ENCODE assay signal across 6 cellular contexts in genomic region chr2:3030761-3031160, GRCh38.
DNase-seq lines count a peak whose midpoint lies in the region; ATAC-seq, FAIRE-seq and TF ChIP-seq lines count a peak whose summit lies in the region.
"Not testable (repeated sequence)": the region's sequence is repeated elsewhere in the genome, so short reads cannot be mapped to it uniquely, and the experiment has no call there.

No MANE protein-coding gene starts in this region.

- not testable (repeated sequence) for H3K4me3 Mint-ChIP-seq in osteocyte (ENCODE audit: unreplicated experiment)

- H3K27me3 Mint-ChIP-seq in osteocyte (ENCODE audit: unreplicated experiment): not testable (repeated sequence)

- H3K4me1 Mint-ChIP-seq in osteocyte (ENCODE audit: unreplicated experiment): not testable (repeated sequence)

- H3K27ac ChIP-seq in A549; coronary artery; lung (ENCODE audit: low read depth in 1 of 2, low read length in 1 of 2): not testable (repeated sequence)

- not testable (repeated sequence) for H3K36me3 Mint-ChIP-seq in osteocyte (ENCODE audit: unreplicated experiment)

- FAIRE-seq in A549 (lab: Jason Lieb, UNC): not testable (repeated sequence)

- H3K27me3 ChIP-seq in lung (ENCODE audit: control insufficient read depth, insufficient read depth): not testable (repeated sequence)

- H3K4me2 ChIP-seq in A549: peak overlapping the region; percentile 77

- peak in 1 of 2 experiments; percentile 25 for DNase-seq in A549 (ENCODE audit: low read depth in 1 of 2, low spot score in 1 of 2)
- peak; percentile 18 for DNase-seq in Jurkat, Clone E6-1 (ENCODE audit: low read depth, low spot score)
- peak; percentile 59 for DNase-seq in NCI-H2171 treated with DMSO at 0.1 percent for 48 hours (lab: John Stamatoyannopoulos, UW)
- peak; percentile 12 for DNase-seq in coronary artery (ENCODE audit: low spot score)
- DNase-seq in lung (ENCODE audit: low spot score): peak; percentile 13
- peak; percentile 53 for DNase-seq in osteocyte (ENCODE audit: extremely low spot score, unreplicated experiment)

- not testable (repeated sequence) for TF ChIP-seq POLR2A in A549 (IDR thresholded peaks at IDR 0.05; ENCODE audit: low read length)

- peak overlapping the region; percentile 39 for H3K4me3 ChIP-seq in A549
- peak overlapping the region; percentile 15; the same call in 1 of the 2 replicates for H3K4me3 ChIP-seq in Jurkat, Clone E6-1 (ENCODE audit: low read length)
- not testable (repeated sequence) for H3K4me3 ChIP-seq in coronary artery, lung

- TF ChIP-seq EP300 in A549 (IDR thresholded peaks at IDR 0.05): not testable (repeated sequence)

- not testable (repeated sequence) for H3K4me1 ChIP-seq in A549; lung (ENCODE audit: control insufficient read depth in 2 of 2, insufficient read depth in 2 of 2, low read length in 2 of 2)

- not testable (repeated sequence) for ATAC-seq in A549; lung (ENCODE audit: insufficient read depth, low FRiP score)

- H3K9me3 Mint-ChIP-seq in osteocyte (ENCODE audit: unreplicated experiment): peaks cover 11% of the 10 kb centered on the region

- TF ChIP-seq RAD21 in A549 (conservative IDR thresholded peaks at IDR 0.05 in 1 of 2, IDR thresholded peaks at IDR 0.05 in 1 of 2): not testable (repeated sequence)

- not testable (repeated sequence) for H3K27ac Mint-ChIP-seq in osteocyte (ENCODE audit: unreplicated experiment)

- CTCF ChIA-PET in A549 (lab: Yijun Ruan, JAX): not testable (repeated sequence)

- not testable (repeated sequence) for TF ChIP-seq CTCF in A549 (IDR thresholded peaks at IDR 0.05); coronary artery (IDR thresholded peaks at IDR 0.05); lung (IDR thresholded peaks at IDR 0.05; ENCODE audit: control extremely low read depth, extremely low read depth); osteocyte (IDR thresholded peaks at IDR 0.05)

- POLR2A ChIA-PET in A549 (lab: Yijun Ruan, JAX): not testable (repeated sequence)

- not testable (repeated sequence) for H3K9me3 ChIP-seq in A549; lung (ENCODE audit: control insufficient read depth in 2 of 2, insufficient read depth in 1 of 2, low read length in 1 of 2)

- 0% methylated on average over 8 of the region's 9 CpGs for WGBS in A549 (ENCODE audit: missing lambda C conversion rate)
- WGBS in lung, 2 donors: 67 to 97% methylated on average over 9 of the region's 9 CpGs

- H3K36me3 ChIP-seq in lung (ENCODE audit: control insufficient read depth in 2 of 2, insufficient read depth in 2 of 2, low read length in 2 of 2): not testable (repeated sequence)

TF ChIP-seq in A549, 52 proteins besides CTCF, POLR2A, EP300 and RAD21:
- 0 out of 2 replicates have a peak, but pooled peaks have one; percentile 7 for TF ChIP-seq MAX (IDR thresholded peaks at IDR 0.05)
